Comparison of ENCODE assay signal across 10 cellular contexts in genomic region chr11:102831709-102832492, GRCh38. TPM values are rescaled to one million over a fixed set of nuclear protein-coding genes. Genes with fewer than 3 reads are reported as not detected.
DNase-seq lines count a peak whose midpoint lies in the region; ATAC-seq and TF ChIP-seq lines count a peak whose summit lies in the region.
"Had no signal": no experiment of that assay in that cellular context is flagged by ENCODE, and none has a peak within 500 bp of the region (broad histone marks: within the 10 kb centered on the region; RNA-seq: fewer than 3 reads in every experiment).

No MANE protein-coding gene starts in this region.

- H3K9me2 ChIP-seq in GM23338 (ENCODE audit: insufficient read depth) (no peaks in the 10 kb centered on the region), hepatocyte (replicated peaks; ENCODE audit: insufficient read depth) (no peaks in the 10 kb centered on the region)

- H4K20me1 ChIP-seq in GM23338 (replicated peaks; ENCODE audit: insufficient read depth) = no peaks in the 10 kb centered on the region
- H4K20me1 ChIP-seq in hepatocyte (ENCODE audit: insufficient read depth, poor library complexity, severe bottlenecking) = no peaks in the 10 kb centered on the region

- H3F3A ChIP-seq in GM23338 (replicated peaks; ENCODE audit: low read depth) = no peaks in the 10 kb centered on the region

- H3K79me2 ChIP-seq in GM23338 (replicated peaks; ENCODE audit: insufficient read depth) (no peaks in the 10 kb centered on the region), hepatocyte (no peaks in the 10 kb centered on the region)

- H3K4me3 Mint-ChIP-seq in GM23338 = peak overlapping the region; percentile 20; the same call in 1 of the 3 replicates
- peak overlapping the region; percentile 38 for H3K4me3 Mint-ChIP-seq in activated T-helper 2 cell treated with anti-CD3 and anti-CD28 coated beads, Interferon-gamma antibody, Interleukin-2, Interleukin-4, amounts not matched to agents 10 μg/mL and 5 μg/mL and 100 μg/mL, durations not matched to agents 14 hours and 24 hours and 36 hours (ENCODE audit: low read depth)
- no peak overlapping the region for H3K4me3 Mint-ChIP-seq in Caco-2 (ENCODE audit: unreplicated experiment)

- no TSS peak for BruUV-seq in Caco-2 (replicated peaks; lab: Mats Ljungman, UMichigan)

- H3K4me2 ChIP-seq in GM23338 (peak overlapping the region; percentile 76), hepatocyte (peak overlapping the region; percentile 59), skeletal muscle satellite cell (ENCODE audit: low read length) (peak overlapping the region; percentile 58)

- H3K27ac Mint-ChIP-seq in GM23338 (no peak overlapping the region), Caco-2 (ENCODE audit: unreplicated experiment) (no peak overlapping the region)
- H3K27ac Mint-ChIP-seq in activated T-helper 2 cell treated with anti-CD3 and anti-CD28 coated beads, Interferon-gamma antibody, Interleukin-2, Interleukin-4, amounts not matched to agents 10 μg/mL and 5 μg/mL and 100 μg/mL, durations not matched to agents 14 hours and 24 hours and 36 hours = no peak overlapping the region

- CTCF ChIA-PET in Caco-2 (lab: Charles Lee) = no interaction called here

- in situ Hi-C loops in KBM-7 (cut with MboI; ENCODE audit: low pct_unique_long_range_greater_than_20kb, low sequenced_read_pairs) = no loop called here

- DNase-seq in GM23338 (ENCODE audit: low spot score) (peak; percentile 34), hepatocyte (ENCODE audit: low spot score) (no peak), KBM-7 (no peak), Caco-2 (no peak)
- DNase-seq in activated T-helper 2 cell treated with anti-CD3 and anti-CD28 coated beads, Interferon-gamma antibody, Interleukin-2, Interleukin-4, amounts not matched to agents 10 μg/mL and 5 μg/mL and 100 μg/mL, durations not matched to agents 14 hours and 24 hours and 36 hours (ENCODE audit: low spot score) = no peak
- DNase-seq: DMS153, Kasumi-1 had no signal

- no peaks in the 10 kb centered on the region for H3K9me3 ChIP-seq in hepatocyte (ENCODE audit: low read depth)
- H3K9me3 ChIP-seq in skeletal muscle satellite cell (replicated peaks; ENCODE audit: low read length) = no peaks in the 10 kb centered on the region
- no peaks in the 10 kb centered on the region for H3K9me3 ChIP-seq in Caco-2

- no peak overlapping the region for H3K9ac ChIP-seq in skeletal muscle satellite cell (ENCODE audit: low read depth, low read length)

- TF ChIP-seq CTCF in GM23338 (conservative IDR thresholded peaks at IDR 0.05; ENCODE audit: low read depth in 2 of 2) (0 out of 4 replicates have a peak, but pooled peaks of 1 of the 2 experiments have one; percentile 5), hepatocyte (IDR thresholded peaks at IDR 0.05; ENCODE audit: poor library complexity) (no peak), Caco-2 (IDR thresholded peaks at IDR 0.05; ENCODE audit: insufficient read depth in 1 of 2, low read depth in 1 of 2, low read length in 1 of 2, severe bottlenecking in 1 of 2, unreplicated experiment in 1 of 2) (no peak)

- peaks cover 4% of the 10 kb centered on the region; the same call in 2 of the 3 replicates for H3K9me3 Mint-ChIP-seq in GM23338
- H3K9me3 Mint-ChIP-seq in activated T-helper 2 cell treated with anti-CD3 and anti-CD28 coated beads, Interferon-gamma antibody, Interleukin-2, Interleukin-4, amounts not matched to agents 10 μg/mL and 5 μg/mL and 100 μg/mL, durations not matched to agents 14 hours and 24 hours and 36 hours = no peaks in the 10 kb centered on the region
- peaks cover 8% of the 10 kb centered on the region for H3K9me3 Mint-ChIP-seq in Caco-2 (ENCODE audit: unreplicated experiment)

- H3K36me3 Mint-ChIP-seq in GM23338 (ENCODE audit: low read depth) (peaks cover 3% of the 10 kb centered on the region; the same call in 1 of the 3 replicates), Caco-2 (ENCODE audit: insufficient read depth, unreplicated experiment) (no peaks in the 10 kb centered on the region)
- H3K36me3 Mint-ChIP-seq in activated T-helper 2 cell treated with anti-CD3 and anti-CD28 coated beads, Interferon-gamma antibody, Interleukin-2, Interleukin-4, amounts not matched to agents 10 μg/mL and 5 μg/mL and 100 μg/mL, durations not matched to agents 14 hours and 24 hours and 36 hours (ENCODE audit: low read depth) = no peaks in the 10 kb centered on the region

- H2AFZ ChIP-seq in GM23338 = peak overlapping the region; percentile 98
- peak overlapping the region; percentile 17 for H2AFZ ChIP-seq in hepatocyte

- H3K4me1 ChIP-seq in GM23338 (ENCODE audit: insufficient read depth) = peaks cover 16% of the 10 kb centered on the region
- peaks cover 10% of the 10 kb centered on the region for H3K4me1 ChIP-seq in hepatocyte (ENCODE audit: insufficient read depth)
- H3K4me1 ChIP-seq in skeletal muscle satellite cell (ENCODE audit: control insufficient read depth, insufficient read depth, low read length) = peaks cover 7% of the 10 kb centered on the region
- H3K4me1 ChIP-seq in Caco-2 = no peaks in the 10 kb centered on the region

- peak overlapping the region; percentile 43; the same call in 1 of the 2 replicates for H3K4me3 ChIP-seq in GM23338
- no peak overlapping the region for H3K4me3 ChIP-seq in hepatocyte
- H3K4me3 ChIP-seq in skeletal muscle satellite cell (ENCODE audit: low read length) = no peak overlapping the region
- no peak overlapping the region for H3K4me3 ChIP-seq in Caco-2 (ENCODE audit: low read depth, low read length)

- peak; percentile 43 for ATAC-seq in GM23338
- ATAC-seq in GM19452 (IDR thresholded peaks at IDR 0.05; ENCODE audit: unreplicated experiment) = no peak

- H3K36me3 ChIP-seq in GM23338 (ENCODE audit: insufficient read depth) (no peaks in the 10 kb centered on the region), hepatocyte (replicated peaks; ENCODE audit: insufficient read depth, low read depth) (no peaks in the 10 kb centered on the region), skeletal muscle satellite cell (ENCODE audit: insufficient read depth, low read length) (no peaks in the 10 kb centered on the region), Caco-2 (ENCODE audit: control insufficient read depth, insufficient read depth, low read length) (no peaks in the 10 kb centered on the region)

- no peaks in the 10 kb centered on the region for H3K27me3 Mint-ChIP-seq in GM23338 (ENCODE audit: insufficient read depth, low read depth, poor library complexity)
- H3K27me3 Mint-ChIP-seq in activated T-helper 2 cell treated with anti-CD3 and anti-CD28 coated beads, Interferon-gamma antibody, Interleukin-2, Interleukin-4, amounts not matched to agents 10 μg/mL and 5 μg/mL and 100 μg/mL, durations not matched to agents 14 hours and 24 hours and 36 hours (ENCODE audit: low read depth) = peaks cover 23% of the 10 kb centered on the region
- no peaks in the 10 kb centered on the region for H3K27me3 Mint-ChIP-seq in Caco-2 (ENCODE audit: insufficient read depth, unreplicated experiment)

- H3K4me1 Mint-ChIP-seq in GM23338 (peaks cover 25% of the 10 kb centered on the region), Caco-2 (ENCODE audit: low read depth, unreplicated experiment) (no peaks in the 10 kb centered on the region)
- no peaks in the 10 kb centered on the region for H3K4me1 Mint-ChIP-seq in activated T-helper 2 cell treated with anti-CD3 and anti-CD28 coated beads, Interferon-gamma antibody, Interleukin-2, Interleukin-4, amounts not matched to agents 10 μg/mL and 5 μg/mL and 100 μg/mL, durations not matched to agents 14 hours and 24 hours and 36 hours (ENCODE audit: low read depth)

- POLR2A ChIA-PET in Caco-2 (lab: Charles Lee) = no interaction called here

- WGBS in hepatocyte (ENCODE audit: low lambda C conversion rate, missing lambda C conversion rate) = 84% methylated on average over 22 of the region's 22 CpGs

- H3K27me3 ChIP-seq in GM23338 (ENCODE audit: insufficient read depth) = no peaks in the 10 kb centered on the region
- H3K27me3 ChIP-seq in hepatocyte = no peaks in the 10 kb centered on the region
- H3K27me3 ChIP-seq in skeletal muscle satellite cell (ENCODE audit: control insufficient read depth, insufficient read depth, low read length) = peaks cover 14% of the 10 kb centered on the region
- no peaks in the 10 kb centered on the region for H3K27me3 ChIP-seq in Caco-2 (replicated peaks; ENCODE audit: control insufficient read depth, insufficient read depth, low read length)

- intact Hi-C loops in activated T-helper 2 cell treated with anti-CD3 and anti-CD28 coated beads, Interferon-gamma antibody, Interleukin-2, Interleukin-4, amounts not matched to agents 10 μg/mL and 5 μg/mL and 100 μg/mL, durations not matched to agents 14 hours and 24 hours and 36 hours (cut with micrococcal nuclease) = no loop called here
- intact Hi-C loops in Caco-2 (cut with micrococcal nuclease; ENCODE audit: unreplicated experiment) = no loop called here

- H3K27ac ChIP-seq in GM23338 (ENCODE audit: low read depth) (no peak overlapping the region), hepatocyte (no peak overlapping the region)

RNA-seq across cellular contexts. Expression of gene MMP3, which starts 11.5 kb away (rescaled TPM):
- total RNA-seq in GM23338 (2014; rRNA removed; shearing (Covaris generic)) = not detected in 2 replicates
- polyA plus RNA-seq in GM23338 (2016; fragmentation: Nextera tagmentation; extraction: Ambion mirVana) = 0.68 TPM in 1 of 2 replicates, not detected in the other
- total RNA-seq in activated T-helper 2 cell treated with anti-CD3 and anti-CD28 coated beads, Interferon-gamma antibody, Interleukin-2, Interleukin-4, amounts not matched to agents 10 μg/mL and 5 μg/mL and 100 μg/mL, durations not matched to agents 14 hours and 24 hours and 36 hours = not detected in 2 replicates
- total RNA-seq in hepatocyte = 0.97 and 2.8 TPM in 2 replicates
- 0.61 and 0.93 TPM in 2 replicates for polyA plus RNA-seq in hepatocyte
- total RNA-seq in skeletal muscle satellite cell (2012; rRNA removed) = 26.2 and 87.5 TPM in 2 replicates
- 0.42 TPM in 1 of 2 replicates, not detected in the other for total RNA-seq in Caco-2 (2022)
- total RNA-seq: activated CD8-positive, alpha-beta memory T cell treated with anti-CD3 and anti-CD28 coated beads for 36 hours had no signal

RNA-seq across cellular contexts. Expression of gene MMP1, which starts 33.9 kb away (rescaled TPM):
- not detected in 2 replicates for total RNA-seq in GM23338 (2014; rRNA removed; shearing (Covaris generic))
- polyA plus RNA-seq in GM23338 (2016; fragmentation: Nextera tagmentation; extraction: Ambion mirVana) (not detected in 2 replicates), hepatocyte (8.4 and 10.1 TPM in 2 replicates)
- not detected in 2 replicates for total RNA-seq in activated T-helper 2 cell treated with anti-CD3 and anti-CD28 coated beads, Interferon-gamma antibody, Interleukin-2, Interleukin-4, amounts not matched to agents 10 μg/mL and 5 μg/mL and 100 μg/mL, durations not matched to agents 14 hours and 24 hours and 36 hours
- total RNA-seq in hepatocyte (24.6 and 30.2 TPM in 2 replicates), Caco-2 (2022) (15.7 and 37.6 TPM in 2 replicates)
- total RNA-seq in skeletal muscle satellite cell (2012; rRNA removed) = 33.9 and 173 TPM in 2 replicates
- total RNA-seq: activated CD8-positive, alpha-beta memory T cell treated with anti-CD3 and anti-CD28 coated beads for 36 hours had no signal

RNA-seq across cellular contexts. Expression of gene MMP12, which starts 42.9 kb away (rescaled TPM):
- not detected in 2 replicates for total RNA-seq in GM23338 (2014; rRNA removed; shearing (Covaris generic))
- polyA plus RNA-seq in GM23338 (2016; fragmentation: Nextera tagmentation; extraction: Ambion mirVana) (not detected in 2 replicates), hepatocyte (0.16 and 0.60 TPM in 2 replicates)
- total RNA-seq in activated T-helper 2 cell treated with anti-CD3 and anti-CD28 coated beads, Interferon-gamma antibody, Interleukin-2, Interleukin-4, amounts not matched to agents 10 μg/mL and 5 μg/mL and 100 μg/mL, durations not matched to agents 14 hours and 24 hours and 36 hours = not detected in 2 replicates
- total RNA-seq in hepatocyte (0.57 and 0.96 TPM in 2 replicates), Caco-2 (2022) (not detected in 2 replicates)
- under 0.01 and 0.22 TPM in 2 replicates for total RNA-seq in skeletal muscle satellite cell (2012; rRNA removed)
- total RNA-seq: activated CD8-positive, alpha-beta memory T cell treated with anti-CD3 and anti-CD28 coated beads for 36 hours had no signal

RNA-seq across cellular contexts. Expression of gene MMP10, which starts 51.5 kb away (rescaled TPM):
- 0.10 and 0.31 TPM in 2 replicates for total RNA-seq in GM23338 (2014; rRNA removed; shearing (Covaris generic))
- not detected in 2 replicates for polyA plus RNA-seq in GM23338 (2016; fragmentation: Nextera tagmentation; extraction: Ambion mirVana)
- total RNA-seq in activated T-helper 2 cell treated with anti-CD3 and anti-CD28 coated beads, Interferon-gamma antibody, Interleukin-2, Interleukin-4, amounts not matched to agents 10 μg/mL and 5 μg/mL and 100 μg/mL, durations not matched to agents 14 hours and 24 hours and 36 hours = not detected in 2 replicates
- total RNA-seq in hepatocyte = 1.2 and 2.3 TPM in 2 replicates
- 1.5 TPM in 2 replicates for polyA plus RNA-seq in hepatocyte
- total RNA-seq in skeletal muscle satellite cell (2012; rRNA removed) = not detected in 2 replicates
- total RNA-seq in Caco-2 (2022) = 0.16 and 1.1 TPM in 2 replicates
- total RNA-seq: activated CD8-positive, alpha-beta memory T cell treated with anti-CD3 and anti-CD28 coated beads for 36 hours had no signal

Comparison
In these comparisons a context has a peak if more than half of its experiments do, and no peak if none do; other contexts are left out.
1. RNA of gene MMP1, which starts 33.9 kb away (total RNA-seq): 24.6 to 30.2 TPM in hepatocyte and 15.7 to 37.6 TPM in Caco-2; not detected in GM23338 and not detected in activated T-helper 2 cell treated with anti-CD3 and anti-CD28 coated beads, Interferon-gamma antibody, Interleukin-2, Interleukin-4, amounts not matched to agents 10 μg/mL and 5 μg/mL and 100 μg/mL, durations not matched to agents 14 hours and 24 hours and 36 hours; every median in the first group is over 10 times any median in the second.
2. Peak in every context shown above with its lines, with median percentiles within 50 percentile points of each other: H3K4me2 ChIP-seq.